ENCODE assay signal across 8 cellular contexts in genomic region chr1:32754282-32755097, GRCh38. TPM values are rescaled to one million over a fixed set of nuclear protein-coding genes. Genes with fewer than 3 reads are reported as not detected.
DNase-seq lines count a peak whose midpoint lies in the region; ATAC-seq, FAIRE-seq and TF ChIP-seq lines count a peak whose summit lies in the region.

No MANE protein-coding gene starts in this region.

- H3K4me3 ChIP-seq in GM12878 (peak overlapping the region; percentile 57; the same call in 1 of the 2 replicates), iPS-20b (ENCODE audit: low read length) (peak overlapping the region; percentile 94)

- CTCF ChIA-PET in RWPE1 (lab: Yijun Ruan, JAX), result interaction anchor here (0.6 to 2.9 kb wide), 3 partner anchors 42 to 89 kb away, joined by 3 to 18 read pairs (median 4); no protein-coding TSS in a partner anchor
- CTCF ChIA-PET in GM12878 (lab: Yijun Ruan, JAX), result no interaction called here

- H3K4me1 ChIP-seq in H9 (ENCODE audit: insufficient read depth, low read length) (peaks cover 21% of the 10 kb centered on the region; the same call in 1 of the 2 replicates), GM12878 (ENCODE audit: control insufficient read depth, insufficient read depth, low read length) (peaks cover 9% of the 10 kb centered on the region), iPS-20b (ENCODE audit: insufficient read depth, low read length) (peaks cover 30% of the 10 kb centered on the region)

- TF ChIP-seq POLR2A in GM12878 (IDR thresholded peaks at IDR 0.05; ENCODE audit: low read depth, low read length), result no peak

- BruUV-seq in GM12878 (replicated peaks; lab: Mats Ljungman, UMichigan), result no TSS peak

- peaks cover 5% of the 10 kb centered on the region for H3K23me2 ChIP-seq in H9 (ENCODE audit: insufficient read length, low read depth, low read length, poor library complexity, severe bottlenecking)

- H2BK12ac ChIP-seq in H9 (ENCODE audit: insufficient read length, low read depth, low read length), result peak overlapping the region; percentile 3

- peak overlapping the region; percentile 88 for H3K9ac ChIP-seq in H9 (ENCODE audit: extremely low read depth, insufficient read length, low read length)
- H3K9ac ChIP-seq in GM12878 (ENCODE audit: control insufficient read depth, insufficient read depth, low read length), result no peak overlapping the region
- H3K9ac ChIP-seq in iPS-20b (ENCODE audit: low read depth, low read length), result peak overlapping the region; percentile 85

- peak overlapping the region; percentile 10 for H2AK5ac ChIP-seq in H9 (ENCODE audit: insufficient read length, low read length)

- in situ Hi-C loops in GM12878 (cut with MboI), result no loop called here

- H3K9me3 ChIP-seq in H9 (ENCODE audit: control insufficient read depth, low read depth, low read length), result no peaks in the 10 kb centered on the region
- no peaks in the 10 kb centered on the region for H3K9me3 ChIP-seq in GM12878 (replicated peaks; ENCODE audit: control insufficient read depth, insufficient read depth, low read length)
- no peaks in the 10 kb centered on the region for H3K9me3 ChIP-seq in iPS-20b (ENCODE audit: insufficient read depth, low read depth, low read length)

- H3K27ac ChIP-seq in H9 (ENCODE audit: insufficient read length, low read depth, low read length) (peak overlapping the region; percentile 86), RWPE1 (peak overlapping the region; percentile 100), GM12878 (ENCODE audit: control insufficient read depth, insufficient read depth) (no peak overlapping the region), iPS-20b (ENCODE audit: low read length) (peak overlapping the region; percentile 78)

- H2AFZ ChIP-seq in H9 (ENCODE audit: low read length) (no peak overlapping the region), GM12878 (ENCODE audit: control insufficient read depth, low read depth, low read length) (no peak overlapping the region)

- peak overlapping the region; percentile 91 to 97 (median 91) for H3K27ac Mint-ChIP-seq in H9

- peak overlapping the region; percentile 88 for H4K5ac ChIP-seq in H9 (ENCODE audit: insufficient read length, low read depth, low read length)

- no peak for TF ChIP-seq RAD21 in GM12878 (IDR thresholded peaks at IDR 0.05; ENCODE audit: insufficient read depth, low read depth, low read length)

- DNase-seq in H9 (peak; percentile 80), RWPE1 (ENCODE audit: low spot score) (no peak), GM12878 (ENCODE audit: low read depth, low spot score) (no peak), D721Med (ENCODE audit: insufficient read length, low spot score) (no peak)
- peak; percentile 35 to 53 for DNase-seq in stimulated activated CD4-positive, alpha-beta T cell treated with anti-CD3 and anti-CD28 coated beads, Interleukin-15, amount 100 ng/mL, for 48 hours (ENCODE audit: low read depth in 2 of 2)

- H4K20me1 ChIP-seq in H9 (ENCODE audit: control insufficient read depth, insufficient read depth, insufficient read length) (no peaks in the 10 kb centered on the region), GM12878 (ENCODE audit: control insufficient read depth, insufficient read depth) (no peaks in the 10 kb centered on the region)

- TF ChIP-seq CTCF in H9 (conservative IDR thresholded peaks at IDR 0.05), result peak; percentile 41; the same call in 1 of the 3 replicates
- TF ChIP-seq CTCF in RWPE1 (conservative IDR thresholded peaks at IDR 0.05; ENCODE audit: low read depth), result no peak
- TF ChIP-seq CTCF in GM12878 (IDR thresholded peaks at IDR 0.05 in 2 of 3, conservative IDR thresholded peaks at IDR 0.05 in 1 of 3; ENCODE audit: control insufficient read depth in 2 of 3, extremely low read depth in 1 of 3, insufficient read depth in 1 of 3, low read depth in 3 of 3, low read length in 3 of 3), result no peak
- no peak for TF ChIP-seq CTCF in D721Med (IDR thresholded peaks at IDR 0.05; ENCODE audit: insufficient read depth, missing control alignments)

- FAIRE-seq in GM12878 (lab: Jason Lieb, UNC) (peak; percentile 74), D721Med (lab: Jason Lieb, UNC) (no peak)

- peak overlapping the region; percentile 80 for H3K18ac ChIP-seq in H9 (ENCODE audit: insufficient read length, low read depth, low read length)

- H3K79me1 ChIP-seq in H9 (ENCODE audit: insufficient read depth, low read depth, low read length, poor library complexity, severe bottlenecking), result no peaks in the 10 kb centered on the region

- POLR2A ChIA-PET in RWPE1 (lab: Yijun Ruan, JAX; ENCODE audit: low non-redundant PET), result interaction anchor here (1.0 to 1.3 kb wide), 2 partner anchors 9 to 38 kb away, joined by 3 to 5 read pairs; no protein-coding TSS in a partner anchor
- POLR2A ChIA-PET in GM12878 (lab: Charles Lee), result no interaction called here

- peak; percentile 37 for ATAC-seq in GM12878
- ATAC-seq in HG03469 (IDR thresholded peaks at IDR 0.05; ENCODE audit: unreplicated experiment), result no peak
- no peak for ATAC-seq in GM18909 (IDR thresholded peaks at IDR 0.05; ENCODE audit: poor library complexity, unreplicated experiment)

- H3K4ac ChIP-seq in H9 (ENCODE audit: low read depth, low read length), result no peak overlapping the region

- H3T11ph ChIP-seq in H9 (ENCODE audit: low read length), result no peak overlapping the region

- no peak overlapping the region for H2BK120ac ChIP-seq in H9 (ENCODE audit: low read depth, low read length, poor library complexity, severe bottlenecking)

- peak overlapping the region; percentile 66 for H3K14ac ChIP-seq in H9 (ENCODE audit: insufficient read depth, low read length)

- H3K4me2 ChIP-seq in H9 (ENCODE audit: insufficient read depth, insufficient read length, low read length), result peak overlapping the region; percentile 100
- H3K4me2 ChIP-seq in GM12878 (ENCODE audit: control insufficient read depth, insufficient read depth), result peak overlapping the region; percentile 95

- H4K91ac ChIP-seq in H9 (ENCODE audit: insufficient read length, low read depth, low read length), result no peak overlapping the region

- peaks cover 13% of the 10 kb centered on the region; the same call in 1 of the 2 replicates for H3K79me2 ChIP-seq in H9 (ENCODE audit: insufficient read depth, low read length)
- H3K79me2 ChIP-seq in GM12878 (ENCODE audit: control insufficient read depth, insufficient read depth, low read length), result no peaks in the 10 kb centered on the region

- H2BK5ac ChIP-seq in H9 (ENCODE audit: insufficient read length, low read length), result peak overlapping the region; percentile 55

- no peaks in the 10 kb centered on the region for H3K9me3 Mint-ChIP-seq in H9

- H3K23ac ChIP-seq in H9 (ENCODE audit: insufficient read length, low read depth, low read length), result peak overlapping the region; percentile 99

- intact Hi-C loops in GM12878 (cut with micrococcal nuclease; ENCODE audit: unreplicated experiment), result no loop called here

- peaks cover 50 to 60% of the 10 kb centered on the region in 2 experiments for H3K4me1 Mint-ChIP-seq in H9

- H3K56ac ChIP-seq in H9 (ENCODE audit: insufficient read length, low read depth, low read length), result peak overlapping the region; percentile 76

- no peak for TF ChIP-seq EP300 in GM12878 (IDR thresholded peaks at IDR 0.05; ENCODE audit: borderline replicate concordance in 1 of 2, control insufficient read depth in 1 of 2, low read depth in 2 of 2, low read length in 2 of 2)

- H2BK20ac ChIP-seq in H9 (ENCODE audit: low read depth, low read length, poor library complexity, severe bottlenecking), result no peak overlapping the region

- SMC1A ChIA-PET in GM12878 (lab: Charles Lee; ENCODE audit: uncharacterized antibody, unreplicated experiment), result interaction anchor here (1.0 kb wide), 1 partner anchor 42 kb away, joined by 3 read pairs; no protein-coding TSS in a partner anchor

- H3K27me3 ChIP-seq in H9 (ENCODE audit: insufficient read depth, low read length), result no peaks in the 10 kb centered on the region
- H3K27me3 ChIP-seq in GM12878 (replicated peaks in 1 of 2; ENCODE audit: control insufficient read depth in 2 of 2, insufficient read depth in 2 of 2, low read length in 1 of 2), result no peaks in the 10 kb centered on the region; a peak in 1 of 4 replicates
- H3K27me3 ChIP-seq in iPS-20b (ENCODE audit: insufficient read depth, low read length), result no peaks in the 10 kb centered on the region

- H2BK15ac ChIP-seq in H9 (ENCODE audit: low read depth, low read length), result no peak overlapping the region

- no peaks in the 10 kb centered on the region; a peak in 1 of 7 replicates for H3K36me3 Mint-ChIP-seq in H9 (ENCODE audit: insufficient read depth in 1 of 3, low read depth in 3 of 3)

- RAD21 ChIA-PET in GM12878 (lab: Charles Lee; ENCODE audit: unreplicated experiment), result no interaction called here

- H3K4me3 Mint-ChIP-seq in H9, result peak overlapping the region; percentile 89 to 97

- no peaks in the 10 kb centered on the region for H3K27me3 Mint-ChIP-seq in H9 (ENCODE audit: low read depth)

- H3K36me3 ChIP-seq in GM12878 (ENCODE audit: control insufficient read depth in 2 of 2, insufficient read depth in 2 of 2, low read length in 1 of 2) (no peaks in the 10 kb centered on the region), iPS-20b (ENCODE audit: insufficient read depth, low read depth, low read length) (peaks cover 6% of the 10 kb centered on the region; the same call in 1 of the 2 replicates)

- H4K8ac ChIP-seq in H9 (replicated peaks; ENCODE audit: insufficient read length, low read depth, low read length), result peak overlapping the region; percentile 100

- WGBS in H9 (ENCODE audit: extremely low coverage, insufficient read length, low lambda C conversion rate), result no CpG with 5 or more reads among the region's 50 CpGs
- WGBS in GM12878 (ENCODE audit: insufficient coverage, insufficient replicate concordance, low lambda C conversion rate, missing lambda C conversion rate), result under 1% methylated on average over 27 of the region's 50 CpGs

TF ChIP-seq in GM12878, 131 proteins besides CTCF, POLR2A, EP300 and RAD21 (continues in another document):
- TF ChIP-seq RUNX3 (IDR thresholded peaks at IDR 0.05; ENCODE audit: low read length), result peak; percentile 64

RNA-seq across cellular contexts. Expression of gene SYNC, which starts 51.9 kb away (rescaled TPM):
- total RNA-seq in H9 (2021) (0.15 TPM in 2 replicates), GM12878 (2014; rRNA removed) (0.27 TPM in 1 of 2 replicates, not detected in the other), GM12878 (2014; rRNA removed; fragmentation: Illumina TruSeq; extraction: Trizol) (0.04 TPM in 1 of 2 replicates, not detected in the other), GM12878 (2021) (not detected in 2 replicates)
- 1.8 TPM in 1 of 2 replicates, not detected in the other for total RNA-seq in GM12878 (2013; cell fraction: nucleolus; rRNA removed)
- polyA plus RNA-seq in GM12878 (2011; ENCODE audit: low read depth), result not detected
- polyA plus RNA-seq in GM12878 (2011; rRNA removed) (0.05 TPM in 1 of 2 replicates, not detected in the other), GM12878 (2014; fragmentation: Illumina TruSeq; extraction: Trizol) (0.05 TPM in 1 of 2 replicates, not detected in the other), GM12878 (2014; fragmentation: Nextera tagmentation; extraction: Ambion mirVana) (not detected), GM12878 (2014; rRNA removed) (not detected in 2 replicates), GM12878 (2016; fragmentation: Nextera tagmentation; extraction: Ambion mirVana) (under 1 TPM in 1 of 2 experiments, not detected in 1; 0.12 TPM)
- not detected in 2 replicates for polyA plus RNA-seq in GM12878 (2011; cell fraction: cytosol; rRNA removed)
- polyA plus RNA-seq in GM12878 (2011; cell fraction: nucleus; rRNA removed), result not detected in 2 replicates
- not detected in 2 replicates for polyA plus RNA-seq in GM12878 (2012)
- not detected in 2 replicates for polyA minus RNA-seq in GM12878 (2011; rRNA and poly(A)+ RNA removed)
- polyA minus RNA-seq in GM12878 (2011; cell fraction: cytosol; rRNA and poly(A)+ RNA removed), result not detected in 2 replicates
- polyA minus RNA-seq in GM12878 (2011; cell fraction: nucleus; rRNA and poly(A)+ RNA removed), result not detected in 2 replicates

Comparison
In these comparisons a context has a peak if more than half of its experiments do, and no peak if none do; other contexts are left out.
1. DNase-seq: peak in H9 (single experiment) and stimulated activated CD4-positive, alpha-beta T cell treated with anti-CD3 and anti-CD28 coated beads, Interleukin-15, amount 100 ng/mL, for 48 hours (2 of 2); none in RWPE1 (single experiment), GM12878 (single experiment) and D721Med (single experiment).